Comparison of ENCODE assay signal across 15 cellular contexts in genomic region chr14:67580336-67581230, GRCh38. TPM values are rescaled to one million over a fixed set of nuclear protein-coding genes. Genes with fewer than 3 reads are reported as not detected.
"Had no signal": no experiment of that assay in that cellular context is flagged by ENCODE, and none has a peak within 500 bp of the region (broad histone marks: within the 10 kb centered on the region; RNA-seq: fewer than 3 reads in every experiment).

No MANE protein-coding gene starts in this region.

- DNase-seq: activated CD4-positive, alpha-beta memory T cell treated with anti-CD3 and anti-CD28 coated beads, Interleukin-2, amount 10 ng/mL, durations not matched to agents 7 days and 5 days; activated CD4-positive, alpha-beta T cell treated with anti-CD3 and anti-CD28 coated beads for 36 hours; activated CD8-positive, alpha-beta memory T cell treated with anti-CD3 and anti-CD28 coated beads, Interleukin-2, amount 50 U/mL, for 48 hours; activated naive CD4-positive, alpha-beta T cell treated with Interleukin-2 at 50 U/mL for 16 hours; colonic mucosa; effector CD8-positive, alpha-beta T cell; immature natural killer cell; left cardiac atrium; natural killer cell; occipital lobe; right cardiac atrium; stimulated activated CD4-positive, alpha-beta T cell treated with anti-CD3 and anti-CD28 coated beads, Interleukin-12 subunit alpha, Interleukin-12 subunit beta, amount 100 ng/mL, for 4 hours; stimulated activated naive CD8-positive, alpha-beta T cell treated with anti-CD3 and anti-CD28 coated beads, Interleukin-15, Interleukin-2, amounts not matched to agents 100 U/mL and 50 U/mL, for 24 hours; upper lobe of left lung had no signal

- ATAC-seq: activated CD4-positive, alpha-beta T cell treated with anti-CD3 and anti-CD28 coated beads for 36 hours; left cardiac atrium; natural killer cell; right cardiac atrium; stimulated activated naive CD8-positive, alpha-beta T cell treated with anti-CD3 and anti-CD28 coated beads, Interleukin-15, Interleukin-2, amounts not matched to agents 100 U/mL and 50 U/mL, for 24 hours had no signal

- H3K27ac ChIP-seq: colonic mucosa, upper lobe of left lung had no signal

RNA-seq across cellular contexts. Expression of gene PLEKHH1, which starts 47.5 kb away (rescaled TPM):
- total RNA-seq: mononuclear cell, natural killer cell had no signal
